Comparison of ENCODE assay signal across 8 cellular contexts in genomic region chr2:55231546-55232083, GRCh38. TPM values are rescaled to one million over a fixed set of nuclear protein-coding genes. Genes with fewer than 3 reads are reported as not detected.
A peak's percentile ranks its signal among the peaks of the same experiment; 100 is the strongest.
DNase-seq lines count a peak whose midpoint lies in the region; ATAC-seq and TF ChIP-seq lines count a peak whose summit lies in the region.

No MANE protein-coding gene starts in this region.

- peaks cover 12% of the 10 kb centered on the region for H3K36me3 Mint-ChIP-seq in neural crest cell (ENCODE audit: low read depth)

- H3K9me3 ChIP-seq in SK-N-MC (ENCODE audit: low read depth, low read length), result no peaks in the 10 kb centered on the region
- H3K9me3 ChIP-seq in esophagus (ENCODE audit: control insufficient read depth in 2 of 2, insufficient read depth in 1 of 2, low read depth in 1 of 2, low read length in 1 of 2), result no peaks in the 10 kb centered on the region

- H3K9ac ChIP-seq in SK-N-MC (ENCODE audit: insufficient read length), result peak overlapping the region; percentile 99

- H3K36me3 ChIP-seq in ACC112 (ENCODE audit: insufficient read depth, low read length) (peaks cover 33% of the 10 kb centered on the region), SK-N-MC (ENCODE audit: insufficient read depth, low read length) (peaks cover 35% of the 10 kb centered on the region), esophagus (ENCODE audit: control insufficient read depth in 2 of 2, insufficient read depth in 2 of 2, low read length in 1 of 2) (peaks cover 2 to 9% of the 10 kb centered on the region in 2 donors)

- peak; percentile 3 for ATAC-seq in GM19043 (IDR thresholded peaks at IDR 0.05; ENCODE audit: low read depth, unreplicated experiment)
- no peak for ATAC-seq in GM19467 (IDR thresholded peaks at IDR 0.05; ENCODE audit: unreplicated experiment)
- ATAC-seq in GM21526 (IDR thresholded peaks at IDR 0.05; ENCODE audit: low FRiP score, unreplicated experiment), result no peak

- H3K4me3 ChIP-seq in ACC112 (ENCODE audit: low read depth, low read length) (peak overlapping the region; percentile 97), SK-N-MC (peak overlapping the region; percentile 90), esophagus (ENCODE audit: low read depth in 1 of 2, low read length in 2 of 2) (peak overlapping the region; percentile 68 to 87)

- H3K9me3 Mint-ChIP-seq in neural crest cell, result no peaks in the 10 kb centered on the region

- WGBS in esophagus, 2 donors, result 5 to 6% methylated on average over 13 of the region's 13 CpGs

- H3K27ac Mint-ChIP-seq in neural crest cell (ENCODE audit: unreplicated experiment), result peak overlapping the region; percentile 97

- H3K27me3 Mint-ChIP-seq in neural crest cell (ENCODE audit: low read depth), result no peaks in the 10 kb centered on the region

- H2AFZ ChIP-seq in ACC112 (ENCODE audit: low read length, unreplicated experiment), result peak overlapping the region; percentile 89

- H3K79me2 ChIP-seq in ACC112 (ENCODE audit: control insufficient read depth, insufficient read depth, low read length, unreplicated experiment), result peaks cover 62% of the 10 kb centered on the region

- H3K27ac ChIP-seq in ACC112 (ENCODE audit: low read depth, low read length) (peak overlapping the region; percentile 96), SK-N-MC (peak overlapping the region; percentile 49; the same call in 1 of the 2 replicates), esophagus (ENCODE audit: low read depth in 2 of 2, low read length in 1 of 2) (peak overlapping the region; percentile 74 to 92)

- DNase-seq in SK-N-MC (ENCODE audit: low read depth, low spot score), result no peak
- DNase-seq in neural crest cell (ENCODE audit: low read depth, low spot score), result no peak
- DNase-seq in KG1 (lab: John Stamatoyannopoulos, UW), result no peak

- H3K27me3 ChIP-seq in ACC112 (ENCODE audit: insufficient read depth, low read length) (no peaks in the 10 kb centered on the region), esophagus (ENCODE audit: control insufficient read depth in 1 of 2, insufficient read depth in 2 of 2, low read length in 2 of 2) (no peaks in the 10 kb centered on the region)

- TF ChIP-seq CTCF in neural crest cell (conservative IDR thresholded peaks at IDR 0.05), result no peak

- peaks cover 54% of the 10 kb centered on the region for H3K4me1 Mint-ChIP-seq in neural crest cell

- peak overlapping the region; percentile 95 for H3K4me3 Mint-ChIP-seq in neural crest cell

- H3K4me1 ChIP-seq in ACC112 (ENCODE audit: control insufficient read depth, insufficient read depth, low read length, unreplicated experiment) (peaks cover 33% of the 10 kb centered on the region), esophagus (ENCODE audit: control insufficient read depth in 2 of 2, insufficient read depth in 2 of 2, low read length in 1 of 2) (no peaks in the 10 kb centered on the region)

RNA-seq across cellular contexts. Expression of gene CLHC1, which starts 0.5 kb away (rescaled TPM):
- 10 to 100 TPM in 1 of 2 donors, 1 to 10 TPM in 1; 3.9 to 10.9 TPM for polyA plus RNA-seq in esophagus
- 22.5 and 23.0 TPM in 2 replicates for total RNA-seq in neural crest cell

RNA-seq across cellular contexts. Expression of gene RPS27A, which starts 0.9 kb away (rescaled TPM):
- polyA plus RNA-seq in esophagus, result 1,000 to 10,000 TPM; 1,141 to 2,006 TPM
- total RNA-seq in neural crest cell, result 901 and 948 TPM in 2 replicates

RNA-seq across cellular contexts. Expression of gene MTIF2, which starts 37.4 kb away (rescaled TPM):
- polyA plus RNA-seq in esophagus, result 10 to 100 TPM; 16.8 to 18.5 TPM
- 30.4 and 32.9 TPM in 2 replicates for total RNA-seq in neural crest cell
